Comparison of ENCODE assay signal across 8 cellular contexts in the genomic region with DNA sequence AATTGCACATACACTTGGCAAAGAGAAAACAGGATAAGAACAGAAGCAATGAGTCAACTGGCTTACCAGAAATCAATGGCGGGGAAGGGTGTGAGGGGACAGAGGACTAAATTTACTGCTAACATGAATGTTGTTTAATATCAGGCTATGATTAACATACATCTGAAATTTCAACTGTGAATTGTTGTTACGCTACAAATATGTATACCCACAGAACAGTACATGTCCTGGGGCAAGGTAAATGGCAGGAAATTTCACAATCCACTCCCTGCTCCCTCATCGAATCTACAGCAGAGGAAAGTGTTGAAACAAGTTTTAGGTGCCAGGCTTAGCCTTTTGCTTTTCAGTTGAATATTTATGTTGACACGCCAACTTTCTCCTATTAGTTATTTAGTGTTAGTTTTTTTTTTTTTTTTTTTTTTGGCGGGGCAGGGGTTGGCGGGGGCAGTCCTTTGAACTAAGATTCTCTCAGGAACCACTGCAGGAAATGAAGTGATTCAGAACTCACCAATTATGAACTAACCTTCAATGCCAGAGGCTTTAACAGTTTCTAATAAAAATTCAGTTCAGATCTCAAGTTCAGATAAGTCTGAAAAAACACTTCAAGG.
DNase-seq lines count a peak whose midpoint lies in the region; ATAC-seq and TF ChIP-seq lines count a peak whose summit lies in the region.

No MANE protein-coding gene starts in this region.

- peaks cover 64% of the 10 kb centered on the region for H3K79me2 ChIP-seq in hepatocyte

- H3K4me2 ChIP-seq in hepatocyte, result peak overlapping the region; percentile 42

- intact Hi-C loops in heart right ventricle (cut with DNase I), result no loop called here
- intact Hi-C loops in Right ventricle myocardium superior (cut with DNase I), result no loop called here

- H3K4me3 ChIP-seq in heart right ventricle, result no peak overlapping the region
- no peak overlapping the region for H3K4me3 ChIP-seq in hepatocyte
- no peak overlapping the region for H3K4me3 ChIP-seq in urinary bladder (ENCODE audit: low read depth, low read length)

- peaks cover 28% of the 10 kb centered on the region for H4K20me1 ChIP-seq in hepatocyte (ENCODE audit: insufficient read depth, poor library complexity, severe bottlenecking)

- WGBS in heart right ventricle, 2 donors, result 67 to 69% methylated on average over 6 of the region's 6 CpGs
- 66% methylated on average over 6 of the region's 6 CpGs for WGBS in hepatocyte (ENCODE audit: low lambda C conversion rate, missing lambda C conversion rate)
- WGBS in urinary bladder, result 67% methylated on average over 6 of the region's 6 CpGs

- H3K9me2 ChIP-seq in hepatocyte (replicated peaks; ENCODE audit: insufficient read depth), result no peaks in the 10 kb centered on the region

- H3K27me3 ChIP-seq in heart right ventricle, result no peaks in the 10 kb centered on the region
- H3K27me3 ChIP-seq in hepatocyte, result no peaks in the 10 kb centered on the region

- DNase-seq in heart right ventricle (no peak), Right ventricle myocardium superior (no peak), amniotic epithelial cell (ENCODE audit: low read depth) (peak; percentile 73), hepatocyte (ENCODE audit: low spot score) (no peak), NCI-H146 (lab: John Stamatoyannopoulos, UW) (no peak)
- no peak for DNase-seq in activated T-cell treated with anti-CD3 and anti-CD28 coated beads, Interleukin-2, amount 50 U/mL, for 1 hour

- H3K9me3 ChIP-seq in heart right ventricle (no peaks in the 10 kb centered on the region), hepatocyte (ENCODE audit: low read depth) (no peaks in the 10 kb centered on the region)

- TF ChIP-seq CTCF in heart right ventricle (IDR thresholded peaks at IDR 0.05) (no peak), hepatocyte (IDR thresholded peaks at IDR 0.05; ENCODE audit: poor library complexity) (no peak)

- ATAC-seq in heart right ventricle (peak in 1 of 8 donors; percentile 47), Right ventricle myocardium superior (ENCODE audit: poor library complexity) (no peak), HG02588 (IDR thresholded peaks at IDR 0.05; ENCODE audit: unreplicated experiment) (no peak)

- peaks cover 4 to 76% (median 53%) of the 10 kb centered on the region in 9 donors for H3K4me1 ChIP-seq in heart right ventricle
- peaks cover 34% of the 10 kb centered on the region for H3K4me1 ChIP-seq in hepatocyte (ENCODE audit: insufficient read depth)
- H3K4me1 ChIP-seq in urinary bladder (ENCODE audit: insufficient read depth), result peaks cover 1% of the 10 kb centered on the region

- H2AFZ ChIP-seq in hepatocyte, result no peak overlapping the region

- H3K27ac ChIP-seq in heart right ventricle (peak overlapping the region in 7 of 10 donors; percentile 6 to 82 (median 37)), hepatocyte (peak overlapping the region; percentile 34), urinary bladder (ENCODE audit: low read depth) (peak overlapping the region; percentile 32)

- H3K36me3 ChIP-seq in heart right ventricle, result peaks cover 0 to 17% (median 0%) of the 10 kb centered on the region in 9 donors
- no peaks in the 10 kb centered on the region for H3K36me3 ChIP-seq in hepatocyte (replicated peaks; ENCODE audit: insufficient read depth, low read depth)
- no peaks in the 10 kb centered on the region for H3K36me3 ChIP-seq in urinary bladder (ENCODE audit: insufficient read depth)
